8 cellular contexts compared by ENCODE assay signal in the genomic region with DNA sequence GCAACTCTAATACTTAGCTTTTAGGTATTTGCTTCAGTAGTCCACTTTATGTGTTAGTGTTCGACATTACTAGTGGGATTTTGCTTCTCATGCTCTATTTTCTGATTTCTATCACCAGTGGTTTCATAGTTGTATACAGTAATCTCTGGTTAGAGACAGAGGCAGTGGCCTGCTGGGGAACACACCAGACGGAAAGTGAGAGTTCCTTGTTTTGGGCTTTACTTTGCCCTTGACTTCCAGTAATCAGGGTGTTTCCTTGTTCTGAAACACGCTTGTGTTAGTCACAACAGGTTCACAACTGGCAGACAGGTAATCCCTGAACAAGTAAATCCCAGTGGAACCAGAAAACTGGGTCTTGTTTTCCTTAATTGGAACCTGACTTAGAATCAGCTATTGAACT. TPM values are rescaled to one million over a fixed set of nuclear protein-coding genes. Genes with fewer than 3 reads are reported as not detected.
DNase-seq lines count a peak whose midpoint lies in the region; ATAC-seq and TF ChIP-seq lines count a peak whose summit lies in the region.

No MANE protein-coding gene starts in this region.

- no peaks in the 10 kb centered on the region for H3K79me2 ChIP-seq in SU-DHL-6 (ENCODE audit: insufficient read depth, low read length)

- H2AFZ ChIP-seq in SU-DHL-6 (ENCODE audit: low read depth, low read length, severe bottlenecking): no peak overlapping the region

- H3K4me3 ChIP-seq in SU-DHL-6 (ENCODE audit: insufficient read depth, low read length, poor library complexity, severe bottlenecking) (no peak overlapping the region), heart right ventricle (no peak overlapping the region), subcutaneous abdominal adipose tissue (ENCODE audit: low read depth in 1 of 5, low read length in 5 of 5) (no peak overlapping the region)

- no peaks in the 10 kb centered on the region for H3K27me3 Mint-ChIP-seq in activated CD4-positive, alpha-beta T cell treated with anti-CD3 and anti-CD28 coated beads, Interleukin-2, amount 10 ng/mL, durations not matched to agents 7 days and 5 days

- H3K4me3 Mint-ChIP-seq in activated CD4-positive, alpha-beta T cell treated with anti-CD3 and anti-CD28 coated beads, Interleukin-2, amount 10 ng/mL, durations not matched to agents 7 days and 5 days: peak overlapping the region; percentile 63

- H3K4me2 ChIP-seq in SU-DHL-6 (ENCODE audit: low read depth, low read length, poor library complexity, severe bottlenecking): peak overlapping the region; percentile 57

- H3K27ac ChIP-seq in SU-DHL-6 (ENCODE audit: low read depth, low read length) (peak overlapping the region; percentile 22; the same call in 1 of the 2 replicates), heart right ventricle (peak overlapping the region in 9 of 10 donors; percentile 12 to 86 (median 72)), subcutaneous abdominal adipose tissue (ENCODE audit: low read depth, low read length) (peak overlapping the region; percentile 43)

- H3K36me3 ChIP-seq in SU-DHL-6 (ENCODE audit: low read length): no peaks in the 10 kb centered on the region
- H3K36me3 ChIP-seq in heart right ventricle: no peaks in the 10 kb centered on the region
- H3K36me3 ChIP-seq in subcutaneous abdominal adipose tissue (ENCODE audit: control insufficient read depth in 5 of 5, insufficient read depth in 5 of 5, low read length in 5 of 5): peaks cover 0 to 2% (median 0%) of the 10 kb centered on the region in 5 donors

- CTCF ChIA-PET in activated CD4-positive, alpha-beta T cell treated with anti-CD3 and anti-CD28 coated beads, Interleukin-2, amount 10 ng/mL, durations not matched to agents 7 days and 5 days (lab: Charles Lee): interaction anchor here (0.9 to 2.6 kb wide), 4 partner anchors 10 to 58 kb away, joined by 3 to 7 read pairs (median 4); no protein-coding TSS in a partner anchor

- no peaks in the 10 kb centered on the region for H4K20me1 ChIP-seq in SU-DHL-6 (ENCODE audit: low read depth, low read length)

- DNase-seq in activated CD4-positive, alpha-beta T cell treated with anti-CD3 and anti-CD28 coated beads, Interleukin-2, amount 10 ng/mL, durations not matched to agents 7 days and 5 days: no peak
- no peak for DNase-seq in activated CD4-positive, alpha-beta T cell treated with anti-CD3 and anti-CD28 coated beads for 4 hours
- DNase-seq in heart right ventricle: no peak
- DNase-seq in COR-L47 (lab: John Stamatoyannopoulos, UW): no peak
- DNase-seq in NK-92 (lab: John Stamatoyannopoulos, UW; ENCODE audit: unreplicated experiment): no peak
- DNase-seq in NCI-H1694 (lab: John Stamatoyannopoulos, UW): no peak

- H3K27ac Mint-ChIP-seq in activated CD4-positive, alpha-beta T cell treated with anti-CD3 and anti-CD28 coated beads, Interleukin-2, amount 10 ng/mL, durations not matched to agents 7 days and 5 days: peak overlapping the region; percentile 95

- H3K4me1 Mint-ChIP-seq in activated CD4-positive, alpha-beta T cell treated with anti-CD3 and anti-CD28 coated beads, Interleukin-2, amount 10 ng/mL, durations not matched to agents 7 days and 5 days: peaks cover 66% of the 10 kb centered on the region

- H3K27me3 ChIP-seq in SU-DHL-6 (ENCODE audit: low read length) (no peaks in the 10 kb centered on the region), heart right ventricle (no peaks in the 10 kb centered on the region), subcutaneous abdominal adipose tissue (ENCODE audit: control insufficient read depth in 5 of 5, insufficient read depth in 4 of 5, low read length in 5 of 5) (no peaks in the 10 kb centered on the region)

- H3K9me3 ChIP-seq in SU-DHL-6 (ENCODE audit: insufficient read depth, low read length) (no peaks in the 10 kb centered on the region), heart right ventricle (peaks cover 0 to 10% (median 0%) of the 10 kb centered on the region in 11 donors), subcutaneous abdominal adipose tissue (ENCODE audit: control insufficient read depth in 5 of 5, low read length in 5 of 5) (peaks cover 0 to 2% (median 0%) of the 10 kb centered on the region in 5 donors)

- 71 to 77% methylated on average over 3 of the region's 3 CpGs for WGBS in heart right ventricle, 2 donors

- peak in 2 of 8 donors; percentile 31 to 33 for ATAC-seq in heart right ventricle

- no peaks in the 10 kb centered on the region for H3K9me2 ChIP-seq in SU-DHL-6 (replicated peaks; ENCODE audit: insufficient read depth, low read length)

- peaks cover 1% of the 10 kb centered on the region for H3K36me3 Mint-ChIP-seq in activated CD4-positive, alpha-beta T cell treated with anti-CD3 and anti-CD28 coated beads, Interleukin-2, amount 10 ng/mL, durations not matched to agents 7 days and 5 days (ENCODE audit: low read depth)

- H3K9me3 Mint-ChIP-seq in activated CD4-positive, alpha-beta T cell treated with anti-CD3 and anti-CD28 coated beads, Interleukin-2, amount 10 ng/mL, durations not matched to agents 7 days and 5 days: no peaks in the 10 kb centered on the region

- H3F3A ChIP-seq in SU-DHL-6 (ENCODE audit: insufficient read depth): peaks cover 10% of the 10 kb centered on the region; the same call in 1 of the 2 replicates

- POLR2A ChIA-PET in activated CD4-positive, alpha-beta T cell treated with anti-CD3 and anti-CD28 coated beads, Interleukin-2, amount 10 ng/mL, durations not matched to agents 7 days and 5 days (lab: Charles Lee): no interaction called here

- H3K4me1 ChIP-seq in heart right ventricle (peaks cover 3 to 42% (median 30%) of the 10 kb centered on the region in 9 donors), subcutaneous abdominal adipose tissue (ENCODE audit: control insufficient read depth in 5 of 5, insufficient read depth in 5 of 5, low read length in 5 of 5) (peaks cover 0 to 39% (median 34%) of the 10 kb centered on the region in 5 donors)

- TF ChIP-seq CTCF in SU-DHL-6 (IDR thresholded peaks at IDR 0.05; ENCODE audit: insufficient read depth, low read length, poor library complexity, severe bottlenecking): no peak
- no peak for TF ChIP-seq CTCF in heart right ventricle (IDR thresholded peaks at IDR 0.05)

- H3K9ac ChIP-seq in SU-DHL-6 (ENCODE audit: low read length) (peak overlapping the region; percentile 44; the same call in 1 of the 2 replicates), subcutaneous abdominal adipose tissue (ENCODE audit: low read length in 5 of 5) (peak overlapping the region in 3 of 5 donors; percentile 30 to 54 (median 37))

- intact Hi-C loops in heart right ventricle (cut with DNase I): loop anchor here in 2 of 10 donors (10.0 kb wide), 1 partner anchor 51 kb away; a partner anchor contains a TSS

RNA-seq across cellular contexts. Expression of a gene that starts 56.0 kb away (rescaled TPM):
- total RNA-seq in activated CD4-positive, alpha-beta T cell treated with anti-CD3 and anti-CD28 coated beads, Interleukin-2, amount 10 ng/mL, durations not matched to agents 7 days and 5 days: 100 to 1,000 TPM; 109 TPM
- total RNA-seq in heart right ventricle: 100 to 1,000 TPM in 4 of 10 donors, 10 to 100 TPM in 6; 50.0 to 121 (median 81.9) TPM
- 10 to 100 TPM; 24.1 to 28.2 TPM for polyA plus RNA-seq in heart right ventricle

Comparison
In these comparisons a context has a peak if more than half of its experiments do, and no peak if none do; other contexts are left out.
1. H3K27ac ChIP-seq: peak in every context shown above with its lines; median percentile 72 in heart right ventricle; 43 in subcutaneous abdominal adipose tissue; 22 in SU-DHL-6.